10 cellular contexts compared by ENCODE assay signal in the genomic region with DNA sequence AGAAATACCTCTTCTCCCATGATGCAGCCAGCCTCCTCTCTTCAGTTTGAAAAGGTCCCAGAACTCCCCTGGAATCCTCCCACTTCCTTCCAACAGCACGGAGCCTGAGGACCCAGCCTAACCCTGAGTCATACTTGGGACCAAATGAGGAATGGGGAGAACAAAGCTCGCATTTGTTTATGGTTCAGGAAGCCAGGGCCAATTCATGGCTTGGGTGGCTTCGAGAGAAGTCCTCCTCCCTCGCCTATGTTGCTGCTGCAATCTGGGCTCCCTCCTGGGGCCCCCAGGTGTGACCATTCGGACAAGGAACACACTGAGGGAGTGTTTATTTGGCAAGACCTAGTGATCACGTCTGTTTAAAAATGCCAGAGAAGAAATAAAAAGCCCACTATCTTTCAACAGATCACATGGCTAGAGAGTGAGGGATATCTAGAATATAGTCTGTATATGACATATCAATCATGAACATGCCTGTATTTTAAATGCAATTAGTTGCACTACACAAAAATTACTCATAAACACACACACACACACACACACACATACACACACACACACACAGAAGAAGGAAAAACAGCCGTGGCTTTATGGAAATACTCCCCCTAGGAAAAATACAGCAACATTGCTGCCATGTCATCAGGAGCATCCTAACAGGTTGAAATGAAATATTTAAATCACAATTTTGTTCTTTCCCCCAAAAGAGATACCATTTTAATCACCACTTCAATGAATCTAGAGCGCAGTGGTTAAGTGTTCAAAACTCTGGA.
DNase-seq lines count a peak whose midpoint lies in the region; ATAC-seq and TF ChIP-seq lines count a peak whose summit lies in the region.
"Had no signal": no experiment of that assay in that cellular context is flagged by ENCODE, and none has a peak within 500 bp of the region (broad histone marks: within the 10 kb centered on the region; RNA-seq: fewer than 3 reads in every experiment).

No MANE protein-coding gene starts in this region.

- peaks cover 27% of the 10 kb centered on the region for H3K36me3 Mint-ChIP-seq in activated CD8-positive, alpha-beta T cell treated with anti-CD3 and anti-CD28 coated beads, Interleukin-2, amount 10 ng/mL, durations not matched to agents 7 days and 5 days (ENCODE audit: low read depth)

- H3K27ac Mint-ChIP-seq in activated CD8-positive, alpha-beta T cell treated with anti-CD3 and anti-CD28 coated beads, Interleukin-2, amount 10 ng/mL, durations not matched to agents 7 days and 5 days, result no peak overlapping the region

- CTCF ChIA-PET in activated CD8-positive, alpha-beta T cell treated with anti-CD3 and anti-CD28 coated beads, Interleukin-2, amount 10 ng/mL, durations not matched to agents 7 days and 5 days (lab: Charles Lee), result no interaction called here

- POLR2A ChIA-PET in activated CD8-positive, alpha-beta T cell treated with anti-CD3 and anti-CD28 coated beads, Interleukin-2, amount 10 ng/mL, durations not matched to agents 7 days and 5 days (lab: Charles Lee), result no interaction called here

- peak; percentile 47 for DNase-seq in AG08395 (ENCODE audit: low spot score)
- peak; percentile 10 for DNase-seq in NCI-H446 treated with DMSO at 0.1 percent for 48 hours (lab: John Stamatoyannopoulos, UW)
- peak; percentile 64 for DNase-seq in epithelial cell of esophagus (ENCODE audit: low read depth)
- DNase-seq in NCI-H748 (lab: John Stamatoyannopoulos, UW; ENCODE audit: unreplicated experiment), result no peak
- DNase-seq in activated CD4-positive, alpha-beta T cell treated with anti-CD3 and anti-CD28 coated beads for 4 hours, result no peak
- no peak for DNase-seq in activated CD8-positive, alpha-beta T cell treated with anti-CD3 and anti-CD28 coated beads, Interleukin-2, amount 10 ng/mL, durations not matched to agents 7 days and 5 days
- DNase-seq: lower lobe of right lung had no signal

- peak overlapping the region; percentile 49 for H3K27ac ChIP-seq in muscle layer of duodenum (ENCODE audit: low read length)
- H3K27ac ChIP-seq: lower lobe of right lung, tibial artery had no signal

- H3K27me3 ChIP-seq in muscle layer of duodenum (ENCODE audit: low read depth, low read length), result no peaks in the 10 kb centered on the region
- H3K27me3 ChIP-seq: tibial artery had no signal

- no peak for ATAC-seq in activated CD8-positive, alpha-beta T cell treated with anti-CD3 and anti-CD28 coated beads, Interleukin-2, amount 10 ng/mL, durations not matched to agents 7 days and 5 days
- ATAC-seq in HG02759 (IDR thresholded peaks at IDR 0.05; ENCODE audit: unreplicated experiment), result no peak

- H3K9me3 ChIP-seq in muscle layer of duodenum (ENCODE audit: control insufficient read depth in 1 of 2, low read length in 2 of 2), result no peaks in the 10 kb centered on the region
- H3K9me3 ChIP-seq: lower lobe of right lung, tibial artery had no signal

- no peaks in the 10 kb centered on the region for H3K27me3 Mint-ChIP-seq in activated CD8-positive, alpha-beta T cell treated with anti-CD3 and anti-CD28 coated beads, Interleukin-2, amount 10 ng/mL, durations not matched to agents 7 days and 5 days (ENCODE audit: low read depth)

- H3K36me3 ChIP-seq in muscle layer of duodenum (ENCODE audit: control insufficient read depth in 1 of 2, insufficient read depth in 2 of 2, low read length in 2 of 2), result no peaks in the 10 kb centered on the region
- H3K36me3 ChIP-seq: lower lobe of right lung, tibial artery had no signal

- H3K4me3 Mint-ChIP-seq in activated CD8-positive, alpha-beta T cell treated with anti-CD3 and anti-CD28 coated beads, Interleukin-2, amount 10 ng/mL, durations not matched to agents 7 days and 5 days, result no peak overlapping the region

- H3K4me3 ChIP-seq in epithelial cell of esophagus (ENCODE audit: low read length) (no peak overlapping the region), muscle layer of duodenum (ENCODE audit: low read depth in 1 of 2, low read length in 2 of 2) (peak overlapping the region in 1 of 2 donors; percentile 26)
- H3K4me3 ChIP-seq: lower lobe of right lung, tibial artery had no signal

- peaks cover 0 to 3% of the 10 kb centered on the region in 2 donors for H3K4me1 ChIP-seq in muscle layer of duodenum (ENCODE audit: control insufficient read depth in 1 of 2, insufficient read depth in 2 of 2, low read length in 2 of 2)

- no peaks in the 10 kb centered on the region for H3K9me3 Mint-ChIP-seq in activated CD8-positive, alpha-beta T cell treated with anti-CD3 and anti-CD28 coated beads, Interleukin-2, amount 10 ng/mL, durations not matched to agents 7 days and 5 days (ENCODE audit: insufficient read depth)

- no peak for TF ChIP-seq CTCF in epithelial cell of esophagus (IDR thresholded peaks at IDR 0.05; ENCODE audit: insufficient read depth, low read depth, low read length, missing control alignments)

- peaks cover 31% of the 10 kb centered on the region for H3K4me1 Mint-ChIP-seq in activated CD8-positive, alpha-beta T cell treated with anti-CD3 and anti-CD28 coated beads, Interleukin-2, amount 10 ng/mL, durations not matched to agents 7 days and 5 days (ENCODE audit: low read depth)

Comparison
In these comparisons a context has a peak if more than half of its experiments do, and no peak if none do; other contexts are left out.
1. DNase-seq: peak in AG08395 (single experiment), NCI-H446 treated with DMSO at 0.1 percent for 48 hours (single experiment) and epithelial cell of esophagus (single experiment); none in NCI-H748 (single experiment), activated CD4-positive, alpha-beta T cell treated with anti-CD3 and anti-CD28 coated beads for 4 hours (0 of 2) and activated CD8-positive, alpha-beta T cell treated with anti-CD3 and anti-CD28 coated beads, Interleukin-2, amount 10 ng/mL, durations not matched to agents 7 days and 5 days (single experiment).